In genomic region chr13:45416521-45417125, GRCh38 we compare ENCODE assay signal across 8 cellular contexts. TPM values are rescaled to one million over a fixed set of nuclear protein-coding genes. Genes with fewer than 3 reads are reported as not detected.
DNase-seq lines count a peak whose midpoint lies in the region; ATAC-seq and TF ChIP-seq lines count a peak whose summit lies in the region.

No MANE protein-coding gene starts in this region.

- H3K27me3 Mint-ChIP-seq in stimulated activated naive B cell treated with anti-CD40 and anti-IgM and Interleukin-4, amounts not matched to agents 10 μg/mL and 1 μg/mL and 100 μg/mL, for 72 hours: no peaks in the 10 kb centered on the region

- peak overlapping the region; percentile 99 to 100 for H3K4me3 Mint-ChIP-seq in stimulated activated naive B cell treated with anti-CD40 and anti-IgM and Interleukin-4, amounts not matched to agents 10 μg/mL and 1 μg/mL and 100 μg/mL, for 72 hours

- no peak for TF ChIP-seq CTCF in fibroblast of villous mesenchyme (IDR thresholded peaks at IDR 0.05; ENCODE audit: insufficient read depth, low read depth, low read length)

- peaks cover 9 to 24% of the 10 kb centered on the region in 2 donors for H3K4me1 Mint-ChIP-seq in stimulated activated naive B cell treated with anti-CD40 and anti-IgM and Interleukin-4, amounts not matched to agents 10 μg/mL and 1 μg/mL and 100 μg/mL, for 72 hours

- H3K27ac Mint-ChIP-seq in stimulated activated naive B cell treated with anti-CD40 and anti-IgM and Interleukin-4, amounts not matched to agents 10 μg/mL and 1 μg/mL and 100 μg/mL, for 72 hours: peak overlapping the region; percentile 99

- no peaks in the 10 kb centered on the region for H3K9me3 Mint-ChIP-seq in stimulated activated naive B cell treated with anti-CD40 and anti-IgM and Interleukin-4, amounts not matched to agents 10 μg/mL and 1 μg/mL and 100 μg/mL, for 72 hours

- ATAC-seq in stimulated activated naive B cell treated with anti-CD40 and anti-IgM and Interleukin-4, amounts not matched to agents 10 μg/mL and 1 μg/mL and 100 μg/mL, for 72 hours (replicated peaks): no peak

- H3K36me3 Mint-ChIP-seq in stimulated activated naive B cell treated with anti-CD40 and anti-IgM and Interleukin-4, amounts not matched to agents 10 μg/mL and 1 μg/mL and 100 μg/mL, for 72 hours: peaks cover 6 to 7% of the 10 kb centered on the region in 2 donors

- H3K4me3 ChIP-seq in fibroblast of villous mesenchyme (ENCODE audit: low read depth, low read length): peak overlapping the region; percentile 81

- DNase-seq in NCI-H345 (lab: John Stamatoyannopoulos, UW) (peak; percentile 48), NCI-H345 treated with DMSO at 0.1 percent for 48 hours (lab: John Stamatoyannopoulos, UW; ENCODE audit: unreplicated experiment) (no peak), RPMI8226 (peak; percentile 13), fibroblast of villous mesenchyme (ENCODE audit: low read depth) (no peak), NCI-H526 (lab: John Stamatoyannopoulos, UW) (no peak), SHP77 treated with DMSO at 0.1 percent for 48 hours (lab: John Stamatoyannopoulos, UW) (no peak), T1000 (lab: John Stamatoyannopoulos, UW) (no peak)
- DNase-seq in stimulated activated naive B cell treated with anti-CD40 and anti-IgM and Interleukin-4, amounts not matched to agents 10 μg/mL and 1 μg/mL and 100 μg/mL, for 72 hours: no peak

RNA-seq across cellular contexts. Expression of gene SLC25A30, which starts 1.6 kb away (rescaled TPM):
- 18.0 and 24.2 TPM in 2 replicates for total RNA-seq in fibroblast of villous mesenchyme

RNA-seq across cellular contexts. Expression of gene COG3, which starts 48.1 kb away (rescaled TPM):
- 39.6 and 41.0 TPM in 2 replicates for total RNA-seq in fibroblast of villous mesenchyme

Comparison
In these comparisons a context has a peak if more than half of its experiments do, and no peak if none do; other contexts are left out.
1. DNase-seq: peak in NCI-H345 (single experiment) and RPMI8226 (single experiment); none in NCI-H345 treated with DMSO at 0.1 percent for 48 hours (single experiment), fibroblast of villous mesenchyme (single experiment), stimulated activated naive B cell treated with anti-CD40 and anti-IgM and Interleukin-4, amounts not matched to agents 10 μg/mL and 1 μg/mL and 100 μg/mL, for 72 hours (single experiment), NCI-H526 (0 of 2), SHP77 treated with DMSO at 0.1 percent for 48 hours (single experiment) and T1000 (single experiment).